19 cellular contexts compared by ENCODE assay signal in the genomic region with DNA sequence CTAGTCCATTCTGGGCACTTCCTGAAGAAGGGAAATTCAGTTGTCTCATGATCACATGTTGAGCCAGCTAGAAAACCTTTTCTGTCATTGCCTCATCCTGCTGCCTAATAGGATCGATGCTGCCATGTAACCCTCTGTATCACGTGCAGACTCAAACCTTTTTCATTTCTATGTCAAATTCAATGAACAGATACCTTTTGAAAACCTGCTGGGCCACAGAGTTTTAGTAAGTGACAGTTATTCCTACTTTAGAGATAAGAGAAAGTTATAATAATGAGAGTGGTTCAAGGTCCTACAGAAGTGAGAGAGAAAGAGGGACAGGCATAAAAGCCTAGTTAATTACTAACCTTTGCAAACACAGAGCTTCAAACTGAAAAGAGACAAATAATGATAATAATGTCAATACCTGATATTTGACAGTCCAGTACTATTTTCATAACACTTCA. TPM values are rescaled to one million over a fixed set of nuclear protein-coding genes. Genes with fewer than 3 reads are reported as not detected.
DNase-seq lines count a peak whose midpoint lies in the region; ATAC-seq, FAIRE-seq and TF ChIP-seq lines count a peak whose summit lies in the region.
"Had no signal": no experiment of that assay in that cellular context is flagged by ENCODE, and none has a peak within 500 bp of the region (broad histone marks: within the 10 kb centered on the region; RNA-seq: fewer than 3 reads in every experiment).

No MANE protein-coding gene starts in this region.

- H3K36me3 Mint-ChIP-seq in HFFc6 (ENCODE audit: low read depth) = no peaks in the 10 kb centered on the region
- H3K36me3 Mint-ChIP-seq: stimulated activated memory B cell treated with anti-CD40 and anti-IgM and Interleukin-4, amounts not matched to agents 10 μg/mL and 1 μg/mL and 100 μg/mL, for 72 hours had no signal

- intact Hi-C loops in ascending aorta (cut with DNase I) = loop anchor here (5.0 kb wide), 1 partner anchor 110 kb away; no protein-coding TSS in a partner anchor

- 15 to 59% (median 27%) methylated on average over 2 of the region's 2 CpGs for WGBS in small intestine, 3 donors

- H3K27me3 ChIP-seq in ascending aorta (no peaks in the 10 kb centered on the region), small intestine (ENCODE audit: control insufficient read depth in 2 of 2, insufficient read depth in 2 of 2, low read length in 2 of 2) (no peaks in the 10 kb centered on the region)

- ATAC-seq in left lobe of liver = peak; percentile 55
- ATAC-seq in omental fat pad (ENCODE audit: low FRiP score) = no peak
- ATAC-seq in GM18907 (IDR thresholded peaks at IDR 0.05; ENCODE audit: unreplicated experiment) = no peak
- ATAC-seq: activated T-helper 17 cell treated with anti-CD3 and anti-CD28 coated beads, Interleukin-2, amount 50 U/mL, for 72 hours; stimulated activated memory B cell treated with anti-CD40 and anti-IgM and Interleukin-4, amounts not matched to agents 10 μg/mL and 1 μg/mL and 100 μg/mL, for 72 hours had no signal

- H3K4me1 ChIP-seq in ascending aorta (peaks cover 0 to 29% of the 10 kb centered on the region in 2 donors), small intestine (ENCODE audit: control insufficient read depth in 2 of 2, insufficient read depth in 1 of 2, low read depth in 1 of 2, low read length in 1 of 2) (no peaks in the 10 kb centered on the region)

- no peak for FAIRE-seq in small intestine (lab: Jason Lieb, UNC)
- FAIRE-seq: GM12891 had no signal

- no peak overlapping the region for H3K4me3 ChIP-seq in ascending aorta
- no peak overlapping the region for H3K4me3 ChIP-seq in small intestine (ENCODE audit: low read depth in 1 of 2, low read length in 2 of 2)
- H3K4me3 ChIP-seq: GM23248 had no signal

- TF ChIP-seq CTCF in C4-2B (conservative IDR thresholded peaks at IDR 0.05) = no peak
- TF ChIP-seq CTCF in ascending aorta (IDR thresholded peaks at IDR 0.05) = no peak
- TF ChIP-seq CTCF in HFFc6 (IDR thresholded peaks at IDR 0.05) = no peak
- TF ChIP-seq CTCF in omental fat pad (IDR thresholded peaks at IDR 0.05) = no peak

- no peaks in the 10 kb centered on the region for H3K4me1 Mint-ChIP-seq in HFFc6 (ENCODE audit: low read depth)
- H3K4me1 Mint-ChIP-seq: activated T-helper 17 cell treated with anti-CD3 and anti-CD28 coated beads, Interleukin-2, amount 50 U/mL, for 72 hours; stimulated activated memory B cell treated with anti-CD40 and anti-IgM and Interleukin-4, amounts not matched to agents 10 μg/mL and 1 μg/mL and 100 μg/mL, for 72 hours had no signal

- no peak overlapping the region for H3K4me3 Mint-ChIP-seq in HFFc6
- H3K4me3 Mint-ChIP-seq: activated T-helper 17 cell treated with anti-CD3 and anti-CD28 coated beads, Interleukin-2, amount 50 U/mL, for 72 hours; stimulated activated memory B cell treated with anti-CD40 and anti-IgM and Interleukin-4, amounts not matched to agents 10 μg/mL and 1 μg/mL and 100 μg/mL, for 72 hours had no signal

- H3K27me3 Mint-ChIP-seq in HFFc6 (ENCODE audit: insufficient read depth) = no peaks in the 10 kb centered on the region

- H3K9me3 ChIP-seq in ascending aorta (no peaks in the 10 kb centered on the region), small intestine (ENCODE audit: control insufficient read depth, low read depth) (no peaks in the 10 kb centered on the region)

- H3K27ac ChIP-seq in C4-2B (peak overlapping the region; percentile 66; the same call in 1 of the 2 replicates), ascending aorta (peak overlapping the region; percentile 65 to 76), small intestine (ENCODE audit: low read depth in 1 of 2, low read length in 1 of 2) (peak overlapping the region in 1 of 2 donors; percentile 48)
- H3K27ac ChIP-seq: GM23248, HL-60 had no signal

- no peaks in the 10 kb centered on the region; the same call in 1 of the 2 replicates for H3K9me3 Mint-ChIP-seq in HFFc6
- H3K9me3 Mint-ChIP-seq: activated T-helper 17 cell treated with anti-CD3 and anti-CD28 coated beads, Interleukin-2, amount 50 U/mL, for 72 hours; stimulated activated memory B cell treated with anti-CD40 and anti-IgM and Interleukin-4, amounts not matched to agents 10 μg/mL and 1 μg/mL and 100 μg/mL, for 72 hours had no signal

- H3K36me3 ChIP-seq in ascending aorta (no peaks in the 10 kb centered on the region), small intestine (ENCODE audit: control insufficient read depth in 2 of 2, insufficient read depth in 2 of 2, low read length in 2 of 2) (no peaks in the 10 kb centered on the region)

- DNase-seq in ascending aorta (ENCODE audit: low spot score in 2 of 2) (no peak), left lobe of liver (ENCODE audit: low spot score) (no peak), small intestine (peak; percentile 38), HFFc6 (no peak), omental fat pad (ENCODE audit: low spot score) (no peak), cerebellar cortex (ENCODE audit: low spot score) (no peak)
- DNase-seq: activated CD4-positive, CD25-positive, alpha-beta regulatory T cell; GDM1; GM23248; KBM-7; NCI-H1105; NCI-H2171 treated with DMSO at 0.1 percent for 48 hours; T-helper 1 cell had no signal

- no peak overlapping the region for H3K27ac Mint-ChIP-seq in HFFc6
- H3K27ac Mint-ChIP-seq: activated T-helper 17 cell treated with anti-CD3 and anti-CD28 coated beads, Interleukin-2, amount 50 U/mL, for 72 hours; stimulated activated memory B cell treated with anti-CD40 and anti-IgM and Interleukin-4, amounts not matched to agents 10 μg/mL and 1 μg/mL and 100 μg/mL, for 72 hours had no signal

RNA-seq across cellular contexts. Expression of gene MAOA, which starts 46.0 kb away (rescaled TPM):
- total RNA-seq in ascending aorta (93.6 TPM), left lobe of liver (158 TPM), omental fat pad (100 to 1,000 TPM; 220 to 477 (median 242) TPM)
- polyA plus RNA-seq in small intestine = 100 to 1,000 TPM; 170 to 348 (median 180) TPM
- under 1 TPM in 3 of 6 experiments, not detected in 3; 0.07 to 0.25 (median 0.07) TPM for total RNA-seq in HFFc6 (2021; fragmentation: NEBNext Ultra II Directional; extraction: Animal tissue kit (Norgen Biotek cat#: 25700))
- total RNA-seq: GM23248 had no signal

Comparison
In these comparisons a context has a peak if more than half of its experiments do, and no peak if none do; other contexts are left out.
1. RNA of gene MAOA, which starts 46.0 kb away (total RNA-seq): 220 to 477 TPM in omental fat pad, 158 TPM in left lobe of liver (single experiment) and 93.6 TPM in ascending aorta (single experiment); 0.07 to 0.25 TPM in HFFc6; every median in the first group is over 10 times any median in the second.